Comparison of ENCODE assay signal across 1 cellular context in genomic region chr14:104943216-104944015, GRCh38. TPM values are rescaled to one million over a fixed set of nuclear protein-coding genes. Genes with fewer than 3 reads are reported as not detected.
"Had no signal": no experiment of that assay in that cellular context is flagged by ENCODE, and none has a peak within 500 bp of the region (broad histone marks: within the 10 kb centered on the region; RNA-seq: fewer than 3 reads in every experiment).

No MANE protein-coding gene starts in this region.

RNA-seq across cellular contexts. Expression of gene PLD4, which starts 18.7 kb away (rescaled TPM):
- polyA plus RNA-seq: keratinocyte had no signal
